Comparison of ENCODE assay signal across 1 cellular context in the genomic region with DNA sequence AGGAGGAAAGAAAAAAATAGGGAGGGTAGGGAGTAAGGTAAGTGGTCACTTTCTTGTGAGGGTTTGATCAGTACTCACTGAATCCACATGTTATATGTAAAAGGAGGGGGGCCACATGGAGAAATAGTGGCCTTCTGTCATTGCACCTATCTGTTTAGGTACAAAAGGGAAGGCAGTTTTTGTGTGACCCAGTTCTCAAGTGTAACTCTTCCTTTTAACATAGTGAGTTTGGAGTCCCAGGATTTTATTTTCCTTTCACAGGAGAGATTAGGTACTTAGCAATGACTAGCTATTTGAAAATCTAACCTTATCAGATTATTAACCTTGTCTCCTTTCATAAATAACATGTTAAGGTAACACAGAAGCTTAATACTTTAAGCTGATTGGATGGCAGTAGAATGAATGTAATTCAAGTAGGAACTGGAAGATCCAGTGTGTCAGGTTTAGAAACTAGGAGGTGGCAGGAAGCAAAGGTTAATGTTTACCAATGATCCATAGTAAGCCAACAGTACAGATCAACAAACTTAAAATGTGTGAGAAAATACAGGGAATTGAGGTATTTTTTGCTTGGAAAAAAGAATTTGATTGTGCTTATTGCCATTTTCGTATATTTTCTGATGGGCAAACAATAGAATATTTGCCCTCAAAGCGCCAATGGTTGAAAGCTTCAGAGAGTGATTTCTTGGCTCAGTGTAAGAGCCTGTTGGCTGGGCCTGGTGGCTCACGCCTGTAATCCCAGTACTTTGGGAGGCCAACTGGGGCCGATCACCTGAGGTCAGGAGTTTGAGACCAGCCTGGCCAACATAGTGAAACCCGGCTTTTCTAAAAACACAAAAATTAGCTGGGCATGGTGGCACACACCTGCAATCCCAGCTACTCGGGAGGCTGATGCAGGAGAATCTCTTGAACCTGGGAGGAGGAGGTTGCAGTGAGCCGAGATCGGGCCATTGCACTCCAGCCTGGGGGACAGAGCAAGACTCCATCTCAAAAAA.
TF ChIP-seq lines count a peak whose summit lies in the region.

No MANE protein-coding gene starts in this region.

TF ChIP-seq in HCT116, 20 proteins besides CTCF, POLR2A, EP300 and RAD21:
- TF ChIP-seq CEBPB (IDR thresholded peaks at IDR 0.05; ENCODE audit: low read depth) (no peak), JUND (IDR thresholded peaks at IDR 0.05) (peak; percentile 28; the same call in 1 of the 2 replicates), ELF1 (IDR thresholded peaks at IDR 0.05; ENCODE audit: borderline replicate concordance, low read depth) (no peak), SP1 (IDR thresholded peaks at IDR 0.05; ENCODE audit: low read depth) (peak; percentile 66), EZH2 (IDR thresholded peaks at IDR 0.05) (no peak), FOSL1 (IDR thresholded peaks at IDR 0.05; ENCODE audit: low read depth) (no peak), ZNF274 (IDR thresholded peaks at IDR 0.05; ENCODE audit: low read depth, low read length) (no peak), YY1 (IDR thresholded peaks at IDR 0.05; ENCODE audit: extremely low read depth, insufficient replicate concordance, low read depth, low read length) (no peak), TCF7L2 (IDR thresholded peaks at IDR 0.05; ENCODE audit: borderline replicate concordance, extremely low read depth, insufficient read depth, insufficient read length) (no peak), SRF (IDR thresholded peaks at IDR 0.05; ENCODE audit: low read depth) (no peak), ZFX (IDR thresholded peaks at IDR 0.05) (no peak), EGR1 (IDR thresholded peaks at IDR 0.05; ENCODE audit: low read depth) (no peak), SIN3A (IDR thresholded peaks at IDR 0.05; ENCODE audit: low read depth) (no peak), POLR2AphosphoS5 (IDR thresholded peaks at IDR 0.05; ENCODE audit: low read depth, low read length) (no peak), CBX3 (IDR thresholded peaks at IDR 0.05; ENCODE audit: low read depth) (0 out of 2 replicates have a peak, but pooled peaks have one; percentile 31), EZH2phosphoT487 (IDR thresholded peaks at IDR 0.05; ENCODE audit: borderline replicate concordance) (no peak)
- TF ChIP-seq, protein P1, sequence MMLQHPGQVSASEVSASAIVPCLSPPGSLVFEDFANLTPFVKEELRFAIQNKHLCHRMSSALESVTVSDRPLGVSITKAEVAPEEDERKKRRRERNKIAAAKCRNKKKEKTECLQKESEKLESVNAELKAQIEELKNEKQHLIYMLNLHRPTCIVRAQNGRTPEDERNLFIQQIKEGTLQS (IDR thresholded peaks at IDR 0.05): no peak
- TF ChIP-seq, protein P2, sequence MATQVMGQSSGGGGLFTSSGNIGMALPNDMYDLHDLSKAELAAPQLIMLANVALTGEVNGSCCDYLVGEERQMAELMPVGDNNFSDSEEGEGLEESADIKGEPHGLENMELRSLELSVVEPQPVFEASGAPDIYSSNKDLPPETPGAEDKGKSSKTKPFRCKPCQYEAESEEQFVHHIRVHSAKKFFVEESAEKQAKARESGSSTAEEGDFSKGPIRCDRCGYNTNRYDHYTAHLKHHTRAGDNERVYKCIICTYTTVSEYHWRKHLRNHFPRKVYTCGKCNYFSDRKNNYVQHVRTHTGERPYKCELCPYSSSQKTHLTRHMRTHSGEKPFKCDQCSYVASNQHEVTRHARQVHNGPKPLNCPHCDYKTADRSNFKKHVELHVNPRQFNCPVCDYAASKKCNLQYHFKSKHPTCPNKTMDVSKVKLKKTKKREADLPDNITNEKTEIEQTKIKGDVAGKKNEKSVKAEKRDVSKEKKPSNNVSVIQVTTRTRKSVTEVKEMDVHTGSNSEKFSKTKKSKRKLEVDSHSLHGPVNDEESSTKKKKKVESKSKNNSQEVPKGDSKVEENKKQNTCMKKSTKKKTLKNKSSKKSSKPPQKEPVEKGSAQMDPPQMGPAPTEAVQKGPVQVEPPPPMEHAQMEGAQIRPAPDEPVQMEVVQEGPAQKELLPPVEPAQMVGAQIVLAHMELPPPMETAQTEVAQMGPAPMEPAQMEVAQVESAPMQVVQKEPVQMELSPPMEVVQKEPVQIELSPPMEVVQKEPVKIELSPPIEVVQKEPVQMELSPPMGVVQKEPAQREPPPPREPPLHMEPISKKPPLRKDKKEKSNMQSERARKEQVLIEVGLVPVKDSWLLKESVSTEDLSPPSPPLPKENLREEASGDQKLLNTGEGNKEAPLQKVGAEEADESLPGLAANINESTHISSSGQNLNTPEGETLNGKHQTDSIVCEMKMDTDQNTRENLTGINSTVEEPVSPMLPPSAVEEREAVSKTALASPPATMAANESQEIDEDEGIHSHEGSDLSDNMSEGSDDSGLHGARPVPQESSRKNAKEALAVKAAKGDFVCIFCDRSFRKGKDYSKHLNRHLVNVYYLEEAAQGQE (IDR thresholded peaks at IDR 0.05; ENCODE audit: low read depth): no peak
- TF ChIP-seq, protein P3, sequence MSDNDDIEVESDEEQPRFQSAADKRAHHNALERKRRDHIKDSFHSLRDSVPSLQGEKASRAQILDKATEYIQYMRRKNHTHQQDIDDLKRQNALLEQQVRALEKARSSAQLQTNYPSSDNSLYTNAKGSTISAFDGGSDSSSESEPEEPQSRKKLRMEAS (IDR thresholded peaks at IDR 0.05): no peak
- TF ChIP-seq, protein P4, sequence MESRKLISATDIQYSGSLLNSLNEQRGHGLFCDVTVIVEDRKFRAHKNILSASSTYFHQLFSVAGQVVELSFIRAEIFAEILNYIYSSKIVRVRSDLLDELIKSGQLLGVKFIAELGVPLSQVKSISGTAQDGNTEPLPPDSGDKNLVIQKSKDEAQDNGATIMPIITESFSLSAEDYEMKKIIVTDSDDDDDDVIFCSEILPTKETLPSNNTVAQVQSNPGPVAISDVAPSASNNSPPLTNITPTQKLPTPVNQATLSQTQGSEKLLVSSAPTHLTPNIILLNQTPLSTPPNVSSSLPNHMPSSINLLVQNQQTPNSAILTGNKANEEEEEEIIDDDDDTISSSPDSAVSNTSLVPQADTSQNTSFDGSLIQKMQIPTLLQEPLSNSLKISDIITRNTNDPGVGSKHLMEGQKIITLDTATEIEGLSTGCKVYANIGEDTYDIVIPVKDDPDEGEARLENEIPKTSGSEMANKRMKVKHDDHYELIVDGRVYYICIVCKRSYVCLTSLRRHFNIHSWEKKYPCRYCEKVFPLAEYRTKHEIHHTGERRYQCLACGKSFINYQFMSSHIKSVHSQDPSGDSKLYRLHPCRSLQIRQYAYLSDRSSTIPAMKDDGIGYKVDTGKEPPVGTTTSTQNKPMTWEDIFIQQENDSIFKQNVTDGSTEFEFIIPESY (IDR thresholded peaks at IDR 0.05; ENCODE audit: extremely low read depth, insufficient replicate concordance, low read length): no peak
